1 cellular context compared by ENCODE assay signal in the genomic region with DNA sequence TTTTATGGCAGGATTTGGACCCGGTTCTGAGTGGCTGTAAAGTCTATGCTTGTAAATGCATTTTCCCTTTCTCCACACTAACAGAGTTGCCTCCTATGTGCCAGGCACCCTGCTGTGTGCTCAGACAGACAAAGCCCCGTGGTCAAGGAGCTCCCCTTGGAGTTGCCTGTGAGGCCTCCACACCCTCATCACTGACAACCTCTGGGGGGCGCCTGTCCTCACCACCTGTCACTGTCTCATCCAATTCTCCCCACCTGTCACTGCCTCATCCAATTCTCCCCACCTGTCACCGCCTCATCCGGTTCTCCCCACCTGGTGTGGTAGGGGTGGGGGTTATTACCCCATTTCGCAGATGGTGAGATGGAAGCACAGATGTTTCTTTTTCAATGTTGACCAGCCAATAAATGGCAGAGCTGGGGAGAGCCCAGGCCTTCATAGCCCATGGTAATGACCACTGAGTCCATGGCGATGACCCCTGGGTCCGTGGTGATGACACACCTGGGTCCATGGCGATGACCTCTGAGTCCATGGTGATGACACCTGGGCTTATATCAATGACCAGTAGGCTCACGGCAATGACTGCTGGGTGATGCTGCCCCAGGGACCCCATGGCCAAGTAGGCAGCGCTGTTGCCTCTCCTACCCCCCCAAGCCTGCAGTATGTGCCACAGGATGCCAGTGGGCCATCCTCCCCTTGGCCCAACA.
TF ChIP-seq lines count a peak whose summit lies in the region.

No MANE protein-coding gene starts in this region.

TF ChIP-seq in GM12878, 131 proteins besides CTCF, POLR2A, EP300 and RAD21 (continued from another document):
- TF ChIP-seq ZZZ3 (IDR thresholded peaks at IDR 0.05; ENCODE audit: control insufficient read depth, insufficient read length, low read depth), result no peak
- TF ChIP-seq MYC (IDR thresholded peaks at IDR 0.05; ENCODE audit: insufficient read depth, insufficient read length, insufficient replicate concordance, low read length, severe bottlenecking), result no peak
- no peak for TF ChIP-seq NRF1 (conservative IDR thresholded peaks at IDR 0.05; ENCODE audit: low read depth, low read length)
- no peak for TF ChIP-seq SP1 (IDR thresholded peaks at IDR 0.05; ENCODE audit: low read depth, low read length)
- TF ChIP-seq RBBP5 (conservative IDR thresholded peaks at IDR 0.05), result no peak
- no peak for TF ChIP-seq SPI1 (IDR thresholded peaks at IDR 0.05; ENCODE audit: borderline replicate concordance, insufficient read depth, low read depth, low read length)
- no peak for TF ChIP-seq ZNF384 (IDR thresholded peaks at IDR 0.05; ENCODE audit: borderline replicate concordance, low read depth, low read length)
- no peak for TF ChIP-seq CBX5 (IDR thresholded peaks at IDR 0.05; ENCODE audit: low read depth)
- no peak for TF ChIP-seq ZNF217 (IDR thresholded peaks at IDR 0.05)
- no peak for TF ChIP-seq STAT3 (IDR thresholded peaks at IDR 0.05; ENCODE audit: low read depth, low read length)
- no peak for TF ChIP-seq POU2F2 (IDR thresholded peaks at IDR 0.05; ENCODE audit: borderline replicate concordance, low read depth, low read length)
